In the genomic region with DNA sequence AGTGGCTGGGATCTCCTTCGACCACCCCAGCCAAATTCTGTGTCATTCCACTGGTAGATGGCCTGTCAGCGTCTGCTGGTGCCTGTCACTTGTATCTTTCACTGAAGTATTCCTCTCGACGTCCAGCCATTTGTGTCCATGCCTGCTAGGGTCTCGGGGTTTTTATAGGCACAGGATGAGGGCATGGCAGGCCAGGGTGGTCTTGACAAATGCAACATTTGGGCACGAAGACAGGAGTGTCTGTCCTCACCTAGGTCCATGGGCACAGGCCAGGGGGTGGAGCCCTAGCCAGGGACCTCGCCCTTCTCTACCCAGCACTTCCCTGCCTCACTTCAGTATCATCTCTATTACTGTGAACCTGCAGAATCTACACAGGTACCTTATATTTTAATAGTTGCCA, we compare ENCODE assay signal across 36 cellular contexts.
"Had no signal": no experiment of that assay in that cellular context is flagged by ENCODE, and none has a peak within 500 bp of the region (broad histone marks: within the 10 kb centered on the region; RNA-seq: fewer than 3 reads in every experiment).

No MANE protein-coding gene starts in this region.

- ATAC-seq: activated CD8-positive, alpha-beta T cell treated with anti-CD3 and anti-CD28 coated beads for 36 hours; activated naive CD4-positive, alpha-beta T cell treated with anti-CD3 and anti-CD28 coated beads, Interleukin-2, amount 50 U/mL, for 72 hours; activated T-cell treated with anti-CD3 and anti-CD28 coated beads, Interleukin-2, amount 50 U/mL, for 4 hours; activated T-cell treated with anti-CD3 and anti-CD28 coated beads, Interleukin-2, amount 50 U/mL, for 72 hours; activated T-helper 17 cell treated with anti-CD3 and anti-CD28 coated beads, Interleukin-2, amount 50 U/mL, for 72 hours had no signal

- H3K4me1 Mint-ChIP-seq: activated B cell treated with CpG ODN at 0.5 μM for 24 hours; activated CD4-positive, alpha-beta T cell treated with anti-CD3 and anti-CD28 coated beads, Interleukin-2, amount 10 ng/mL, durations not matched to agents 24 days and 14 days; activated naive CD8-positive, alpha-beta T cell treated with anti-CD3 and anti-CD28 coated beads for 36 hours; activated T-helper 17 cell treated with anti-CD3 and anti-CD28 coated beads, Interleukin-2, amount 50 U/mL, for 72 hours; brain; central memory CD8-positive, alpha-beta T cell had no signal

- H3K27me3 ChIP-seq: adrenal gland, ascending aorta, cardiac muscle cell had no signal

- H3K27ac Mint-ChIP-seq: activated B cell treated with CpG ODN at 0.5 μM for 24 hours; activated CD4-positive, alpha-beta memory T cell treated with anti-CD3 and anti-CD28 coated beads for 36 hours; activated CD4-positive, alpha-beta T cell treated with anti-CD3 and anti-CD28 coated beads, Interleukin-2, amount 10 ng/mL, durations not matched to agents 24 days and 14 days; activated CD8-positive, alpha-beta T cell treated with anti-CD3 and anti-CD28 coated beads for 36 hours; activated naive CD4-positive, alpha-beta T cell treated with anti-CD3 and anti-CD28 coated beads for 36 hours; activated naive CD4-positive, alpha-beta T cell treated with anti-CD3 and anti-CD28 coated beads, Interleukin-2, amount 50 U/mL, for 72 hours; activated naive CD8-positive, alpha-beta T cell treated with anti-CD3 and anti-CD28 coated beads for 36 hours; activated T-cell treated with anti-CD3 and anti-CD28 coated beads, Interleukin-2, amount 50 U/mL, for 72 hours; activated T-helper 1 cell treated with anti-CD3 and anti-CD28 coated beads, Interleukin-12 subunit alpha, Interleukin-12 subunit beta, Interleukin-2, Interleukin-4 antibody, amounts not matched to agents 30 ng/mL and 10 ng/mL and 1 ng/mL, durations not matched to agents 14 hours and 24 hours and 36 hours; activated T-helper 17 cell treated with anti-CD3 and anti-CD28 coated beads, Interleukin-2, amount 50 U/mL, for 72 hours; brain; T-helper 1 cell treated with Interleukin-12 subunit alpha and Interleukin-12 subunit beta and Interleukin-4 antibody, amounts not matched to agents 30 μg/mL and 1 μg/mL, for 36 hours; T-helper 2 cell treated with Interferon-gamma antibody and Interleukin-4, amounts not matched to agents 5 μg/mL and 100 μg/mL, for 36 hours had no signal

- H3K4me3 Mint-ChIP-seq: activated B cell treated with CpG ODN at 0.5 μM for 24 hours; activated CD4-positive, alpha-beta memory T cell treated with anti-CD3 and anti-CD28 coated beads for 36 hours; activated CD4-positive, alpha-beta T cell treated with anti-CD3 and anti-CD28 coated beads, Interleukin-2, amount 10 ng/mL, durations not matched to agents 24 days and 14 days; activated CD8-positive, alpha-beta T cell treated with anti-CD3 and anti-CD28 coated beads for 36 hours; activated naive CD4-positive, alpha-beta T cell treated with anti-CD3 and anti-CD28 coated beads for 36 hours; activated naive CD8-positive, alpha-beta T cell treated with anti-CD3 and anti-CD28 coated beads for 36 hours; activated T-cell treated with anti-CD3 and anti-CD28 coated beads, Interleukin-2, amount 50 U/mL, for 4 hours; activated T-cell treated with anti-CD3 and anti-CD28 coated beads, Interleukin-2, amount 50 U/mL, for 72 hours; activated T-helper 1 cell treated with anti-CD3 and anti-CD28 coated beads, Interleukin-12 subunit alpha, Interleukin-12 subunit beta, Interleukin-2, Interleukin-4 antibody, amounts not matched to agents 30 ng/mL and 10 ng/mL and 1 ng/mL, durations not matched to agents 14 hours and 24 hours and 36 hours; activated T-helper 17 cell treated with anti-CD3 and anti-CD28 coated beads, Interleukin-2, amount 50 U/mL, for 72 hours; brain; central memory CD8-positive, alpha-beta T cell; T-helper 1 cell treated with Interleukin-12 subunit alpha and Interleukin-12 subunit beta and Interleukin-4 antibody, amounts not matched to agents 30 μg/mL and 1 μg/mL, for 36 hours; T-helper 2 cell treated with Interferon-gamma antibody and Interleukin-4, amounts not matched to agents 5 μg/mL and 100 μg/mL, for 36 hours had no signal

- H3K27me3 Mint-ChIP-seq: activated B cell treated with CpG ODN at 0.5 μM for 24 hours; activated CD4-positive, alpha-beta memory T cell treated with anti-CD3 and anti-CD28 coated beads for 36 hours; activated CD4-positive, alpha-beta T cell treated with anti-CD3 and anti-CD28 coated beads, Interleukin-2, amount 10 ng/mL, durations not matched to agents 24 days and 14 days; activated CD8-positive, alpha-beta T cell treated with anti-CD3 and anti-CD28 coated beads for 36 hours; activated naive CD8-positive, alpha-beta T cell treated with anti-CD3 and anti-CD28 coated beads for 36 hours; activated T-helper 17 cell treated with anti-CD3 and anti-CD28 coated beads, Interleukin-2, amount 50 U/mL, for 72 hours; brain; central memory CD8-positive, alpha-beta T cell had no signal

- H3K4me1 ChIP-seq: adrenal gland, ascending aorta had no signal

- H3K36me3 ChIP-seq: adrenal gland, ascending aorta, cardiac muscle cell had no signal

- H3K4me3 ChIP-seq: adrenal gland, ascending aorta, cardiac muscle cell had no signal

- H3K9me3 Mint-ChIP-seq: activated CD4-positive, alpha-beta memory T cell treated with anti-CD3 and anti-CD28 coated beads for 36 hours; activated CD4-positive, alpha-beta T cell treated with anti-CD3 and anti-CD28 coated beads, Interleukin-2, amount 10 ng/mL, durations not matched to agents 24 days and 14 days; activated naive CD4-positive, alpha-beta T cell treated with anti-CD3 and anti-CD28 coated beads for 36 hours; activated T-helper 1 cell treated with anti-CD3 and anti-CD28 coated beads, Interleukin-12 subunit alpha, Interleukin-12 subunit beta, Interleukin-2, Interleukin-4 antibody, amounts not matched to agents 30 ng/mL and 10 ng/mL and 1 ng/mL, durations not matched to agents 14 hours and 24 hours and 36 hours; brain; central memory CD8-positive, alpha-beta T cell; T-helper 1 cell treated with Interleukin-12 subunit alpha and Interleukin-12 subunit beta and Interleukin-4 antibody, amounts not matched to agents 30 μg/mL and 1 μg/mL, for 36 hours had no signal

- H3K9me3 ChIP-seq: adrenal gland, ascending aorta had no signal

- H3K27ac ChIP-seq: adrenal gland, ascending aorta, cardiac muscle cell, VCaP had no signal

- H3K36me3 Mint-ChIP-seq: activated CD4-positive, alpha-beta memory T cell treated with anti-CD3 and anti-CD28 coated beads for 36 hours; activated naive CD4-positive, alpha-beta T cell treated with anti-CD3 and anti-CD28 coated beads, Interleukin-2, amount 50 U/mL, for 72 hours; activated naive CD8-positive, alpha-beta T cell treated with anti-CD3 and anti-CD28 coated beads for 36 hours; brain had no signal

- DNase-seq: activated B cell treated with CpG ODN at 0.5 μM for 24 hours; activated CD4-positive, alpha-beta memory T cell treated with anti-CD3 and anti-CD28 coated beads for 36 hours; activated CD4-positive, alpha-beta T cell treated with anti-CD3 and anti-CD28 coated beads for 4 hours; activated CD4-positive, alpha-beta T cell treated with anti-CD3 and anti-CD28 coated beads, Interleukin-2, amount 10 ng/mL, durations not matched to agents 24 days and 14 days; activated CD4-positive, alpha-beta T cell treated with anti-CD3 and anti-CD28 coated beads, Interleukin-2, amount 50 U/mL, for 1 hour; activated CD4-positive, alpha-beta T cell treated with anti-CD3 and anti-CD28 coated beads, Interleukin-2, amount 50 U/mL, for 4 hours; activated CD4-positive, CD25-positive, alpha-beta regulatory T cell treated with anti-CD3 and anti-CD28 coated beads, Interleukin-2, amount 50 U/mL, for 72 hours; activated CD8-positive, alpha-beta memory T cell treated with anti-CD3 and anti-CD28 coated beads, Interleukin-2, amount 50 U/mL, for 4 hours; activated CD8-positive, alpha-beta T cell treated with anti-CD3 and anti-CD28 coated beads for 36 hours; activated effector memory CD4-positive, alpha-beta T cell treated with anti-CD3 and anti-CD28 coated beads, Interleukin-2, amount 50 U/mL, for 16 hours; activated gamma-delta T cell treated with Interleukin-2 at 50 U/mL for 16 hours; activated naive CD4-positive, alpha-beta T cell; activated naive CD4-positive, alpha-beta T cell treated with anti-CD3 and anti-CD28 coated beads for 36 hours; activated naive CD4-positive, alpha-beta T cell treated with anti-CD3 and anti-CD28 coated beads, Interleukin-2, amount 50 U/mL, for 16 hours; activated naive CD8-positive, alpha-beta T cell treated with anti-CD3 and anti-CD28 coated beads for 36 hours; activated T-cell treated with anti-CD3 and anti-CD28 coated beads for 4 hours; activated T-cell treated with anti-CD3 and anti-CD28 coated beads, Interleukin-2, amount 50 U/mL, for 1 hour; activated T-cell treated with anti-CD3 and anti-CD28 coated beads, Interleukin-2, amount 50 U/mL, for 4 hours; activated T-cell treated with anti-CD3 and anti-CD28 coated beads, Interleukin-2, amount 50 U/mL, for 72 hours; adrenal gland; amniotic stem cell; caudate nucleus; cerebellar nuclear complex; T-helper 1 cell; T-helper 2 cell; T-helper 9 cell had no signal
